ENCODE assay signal across 8 cellular contexts in genomic region chr2:219497495-219498279, GRCh38. TPM values are rescaled to one million over a fixed set of nuclear protein-coding genes. Genes with fewer than 3 reads are reported as not detected.
DNase-seq lines count a peak whose midpoint lies in the region; ATAC-seq, FAIRE-seq and TF ChIP-seq lines count a peak whose summit lies in the region.

No MANE protein-coding gene starts in this region.

- H3K4me3 ChIP-seq in DOHH2 (ENCODE audit: low read length): peak overlapping the region; percentile 86
- peak overlapping the region; percentile 59 to 69 for H3K4me3 ChIP-seq in gastroesophageal sphincter
- peak overlapping the region; percentile 60 for H3K4me3 ChIP-seq in neuron (ENCODE audit: low read length)

- H3K9me3 ChIP-seq in DOHH2 (ENCODE audit: control insufficient read depth, insufficient read depth, low read length): no peaks in the 10 kb centered on the region
- H3K9me3 ChIP-seq in gastroesophageal sphincter: no peaks in the 10 kb centered on the region
- peaks cover 6% of the 10 kb centered on the region for H3K9me3 ChIP-seq in neuron (ENCODE audit: low read length)

- H3K27ac ChIP-seq in DOHH2 (ENCODE audit: low read depth, low read length) (no peak overlapping the region), gastroesophageal sphincter (peak overlapping the region; percentile 86 to 99 (median 98))

- no peaks in the 10 kb centered on the region for H3K9me3 Mint-ChIP-seq in activated T-helper 2 cell treated with anti-CD3 and anti-CD28 coated beads, Interferon-gamma antibody, Interleukin-2, Interleukin-4, amounts not matched to agents 10 μg/mL and 5 μg/mL and 100 μg/mL, durations not matched to agents 14 hours and 24 hours and 36 hours

- H2AFZ ChIP-seq in neuron (ENCODE audit: low read depth, low read length): peak overlapping the region; percentile 93

- peaks cover 33% of the 10 kb centered on the region for H3K4me1 Mint-ChIP-seq in activated T-helper 2 cell treated with anti-CD3 and anti-CD28 coated beads, Interferon-gamma antibody, Interleukin-2, Interleukin-4, amounts not matched to agents 10 μg/mL and 5 μg/mL and 100 μg/mL, durations not matched to agents 14 hours and 24 hours and 36 hours (ENCODE audit: low read depth)

- TF ChIP-seq POLR2A in H54 (IDR thresholded peaks at IDR 0.05; ENCODE audit: low read depth, low read length): peak; percentile 85
- peak; percentile 79 to 80 for TF ChIP-seq POLR2A in gastroesophageal sphincter (IDR thresholded peaks at IDR 0.05)

- no peak overlapping the region for H3K27ac Mint-ChIP-seq in activated T-helper 2 cell treated with anti-CD3 and anti-CD28 coated beads, Interferon-gamma antibody, Interleukin-2, Interleukin-4, amounts not matched to agents 10 μg/mL and 5 μg/mL and 100 μg/mL, durations not matched to agents 14 hours and 24 hours and 36 hours

- peaks cover 30% of the 10 kb centered on the region for H3K27me3 ChIP-seq in DOHH2 (ENCODE audit: control insufficient read depth, low read length)
- peaks cover 10% of the 10 kb centered on the region for H3K27me3 ChIP-seq in gastroesophageal sphincter
- peaks cover 26% of the 10 kb centered on the region for H3K27me3 ChIP-seq in neuron (ENCODE audit: insufficient read depth, low read length)

- DNase-seq in H54 (ENCODE audit: insufficient read length, low spot score) (peak; percentile 96), NCI-H2227 (lab: John Stamatoyannopoulos, UW; ENCODE audit: unreplicated experiment) (peak; percentile 84)
- peak; percentile 36 for DNase-seq in activated T-helper 2 cell treated with anti-CD3 and anti-CD28 coated beads, Interferon-gamma antibody, Interleukin-2, Interleukin-4, amounts not matched to agents 10 μg/mL and 5 μg/mL and 100 μg/mL, durations not matched to agents 14 hours and 24 hours and 36 hours (ENCODE audit: low spot score)

- H3K9me2 ChIP-seq in DOHH2 (replicated peaks; ENCODE audit: control insufficient read depth, low read length): no peaks in the 10 kb centered on the region

- ATAC-seq in gastroesophageal sphincter: peak; percentile 81
- no peak for ATAC-seq in HG03565 (IDR thresholded peaks at IDR 0.05; ENCODE audit: unreplicated experiment)
- ATAC-seq in HG03342 (IDR thresholded peaks at IDR 0.05; ENCODE audit: unreplicated experiment): no peak

- no peaks in the 10 kb centered on the region for H3K36me3 ChIP-seq in DOHH2 (ENCODE audit: control insufficient read depth, low read length)
- H3K36me3 ChIP-seq in gastroesophageal sphincter: peaks cover 0 to 27% of the 10 kb centered on the region in 2 donors
- H3K36me3 ChIP-seq in neuron (ENCODE audit: insufficient read depth, low read length): no peaks in the 10 kb centered on the region

- peak overlapping the region; percentile 96 for H3K4me3 Mint-ChIP-seq in activated T-helper 2 cell treated with anti-CD3 and anti-CD28 coated beads, Interferon-gamma antibody, Interleukin-2, Interleukin-4, amounts not matched to agents 10 μg/mL and 5 μg/mL and 100 μg/mL, durations not matched to agents 14 hours and 24 hours and 36 hours (ENCODE audit: low read depth)

- peak overlapping the region; percentile 91 for H3K4me2 ChIP-seq in DOHH2 (ENCODE audit: low read length)

- no peaks in the 10 kb centered on the region for H4K20me1 ChIP-seq in DOHH2 (ENCODE audit: control insufficient read depth, insufficient read depth, low read depth, low read length)

- TF ChIP-seq CTCF in DOHH2 (IDR thresholded peaks at IDR 0.05; ENCODE audit: low read depth, low read length, poor library complexity, severe bottlenecking) (no peak), gastroesophageal sphincter (IDR thresholded peaks at IDR 0.05) (no peak)

- TF ChIP-seq EP300 in gastroesophageal sphincter (IDR thresholded peaks at IDR 0.05): no peak

- H3K4me1 ChIP-seq in DOHH2 (ENCODE audit: control insufficient read depth, low read length): peaks cover 30% of the 10 kb centered on the region
- peaks cover 0 to 67% (median 23%) of the 10 kb centered on the region in 3 donors for H3K4me1 ChIP-seq in gastroesophageal sphincter
- peaks cover 15% of the 10 kb centered on the region for H3K4me1 ChIP-seq in neuron (ENCODE audit: insufficient read depth, low read length)

- WGBS in gastroesophageal sphincter (ENCODE audit: low coverage in 1 of 2), 2 donors: 19% methylated on average over 3 of the region's 59 CpGs; no CpG with 5 or more reads in 1 of the 2 donors

- peak; percentile 11 for FAIRE-seq in H54 (lab: Jason Lieb, UNC)

- peaks cover 47% of the 10 kb centered on the region for H3K27me3 Mint-ChIP-seq in activated T-helper 2 cell treated with anti-CD3 and anti-CD28 coated beads, Interferon-gamma antibody, Interleukin-2, Interleukin-4, amounts not matched to agents 10 μg/mL and 5 μg/mL and 100 μg/mL, durations not matched to agents 14 hours and 24 hours and 36 hours (ENCODE audit: low read depth)

- no peaks in the 10 kb centered on the region for H3F3A ChIP-seq in DOHH2 (ENCODE audit: control insufficient read depth, insufficient read depth)

- H3K36me3 Mint-ChIP-seq in activated T-helper 2 cell treated with anti-CD3 and anti-CD28 coated beads, Interferon-gamma antibody, Interleukin-2, Interleukin-4, amounts not matched to agents 10 μg/mL and 5 μg/mL and 100 μg/mL, durations not matched to agents 14 hours and 24 hours and 36 hours (ENCODE audit: low read depth): no peaks in the 10 kb centered on the region

- intact Hi-C loops in activated T-helper 2 cell treated with anti-CD3 and anti-CD28 coated beads, Interferon-gamma antibody, Interleukin-2, Interleukin-4, amounts not matched to agents 10 μg/mL and 5 μg/mL and 100 μg/mL, durations not matched to agents 14 hours and 24 hours and 36 hours (cut with micrococcal nuclease): loop anchor here (1.0 to 2.0 kb wide), 5 partner anchors 44 to 787 kb away; partner anchors contain the start of genes NHEJ1 and TTLL4

- H3K79me2 ChIP-seq in DOHH2 (ENCODE audit: control insufficient read depth, low read length): peaks cover 10% of the 10 kb centered on the region; the same call in 1 of the 2 replicates

RNA-seq across cellular contexts. Expression of gene GMPPA, which starts 1.0 kb away (rescaled TPM):
- total RNA-seq in activated T-helper 2 cell treated with anti-CD3 and anti-CD28 coated beads, Interferon-gamma antibody, Interleukin-2, Interleukin-4, amounts not matched to agents 10 μg/mL and 5 μg/mL and 100 μg/mL, durations not matched to agents 14 hours and 24 hours and 36 hours: 52.0 and 52.9 TPM in 2 replicates
- 10 to 100 TPM; 11.3 to 26.4 (median 14.2) TPM for total RNA-seq in gastroesophageal sphincter

RNA-seq across cellular contexts. Expression of gene ASIC4, which starts 16.6 kb away (rescaled TPM):
- not detected in 2 replicates for total RNA-seq in activated T-helper 2 cell treated with anti-CD3 and anti-CD28 coated beads, Interferon-gamma antibody, Interleukin-2, Interleukin-4, amounts not matched to agents 10 μg/mL and 5 μg/mL and 100 μg/mL, durations not matched to agents 14 hours and 24 hours and 36 hours
- under 1 TPM in 1 of 4 donors, not detected in 3; 0.16 TPM for total RNA-seq in gastroesophageal sphincter

RNA-seq across cellular contexts. Expression of gene CHPF, which starts 45.9 kb away (rescaled TPM):
- total RNA-seq in activated T-helper 2 cell treated with anti-CD3 and anti-CD28 coated beads, Interferon-gamma antibody, Interleukin-2, Interleukin-4, amounts not matched to agents 10 μg/mL and 5 μg/mL and 100 μg/mL, durations not matched to agents 14 hours and 24 hours and 36 hours: 40.2 and 41.9 TPM in 2 replicates
- total RNA-seq in gastroesophageal sphincter: 10 to 100 TPM; 36.0 to 66.0 (median 54.8) TPM

RNA-seq across cellular contexts. Expression of gene TMEM198, which starts 46.1 kb away (rescaled TPM):
- 3.8 and 4.9 TPM in 2 replicates for total RNA-seq in activated T-helper 2 cell treated with anti-CD3 and anti-CD28 coated beads, Interferon-gamma antibody, Interleukin-2, Interleukin-4, amounts not matched to agents 10 μg/mL and 5 μg/mL and 100 μg/mL, durations not matched to agents 14 hours and 24 hours and 36 hours
- total RNA-seq in gastroesophageal sphincter: 1 to 10 TPM; 1.6 to 9.5 (median 4.1) TPM

Comparison
In these comparisons a context has a peak if more than half of its experiments do, and no peak if none do; other contexts are left out.
1. DNase-seq: peak in every context shown above with its lines; median percentile 96 in H54; 84 in NCI-H2227; 36 in activated T-helper 2 cell treated with anti-CD3 and anti-CD28 coated beads, Interferon-gamma antibody, Interleukin-2, Interleukin-4, amounts not matched to agents 10 μg/mL and 5 μg/mL and 100 μg/mL, durations not matched to agents 14 hours and 24 hours and 36 hours.